In the genomic region with DNA sequence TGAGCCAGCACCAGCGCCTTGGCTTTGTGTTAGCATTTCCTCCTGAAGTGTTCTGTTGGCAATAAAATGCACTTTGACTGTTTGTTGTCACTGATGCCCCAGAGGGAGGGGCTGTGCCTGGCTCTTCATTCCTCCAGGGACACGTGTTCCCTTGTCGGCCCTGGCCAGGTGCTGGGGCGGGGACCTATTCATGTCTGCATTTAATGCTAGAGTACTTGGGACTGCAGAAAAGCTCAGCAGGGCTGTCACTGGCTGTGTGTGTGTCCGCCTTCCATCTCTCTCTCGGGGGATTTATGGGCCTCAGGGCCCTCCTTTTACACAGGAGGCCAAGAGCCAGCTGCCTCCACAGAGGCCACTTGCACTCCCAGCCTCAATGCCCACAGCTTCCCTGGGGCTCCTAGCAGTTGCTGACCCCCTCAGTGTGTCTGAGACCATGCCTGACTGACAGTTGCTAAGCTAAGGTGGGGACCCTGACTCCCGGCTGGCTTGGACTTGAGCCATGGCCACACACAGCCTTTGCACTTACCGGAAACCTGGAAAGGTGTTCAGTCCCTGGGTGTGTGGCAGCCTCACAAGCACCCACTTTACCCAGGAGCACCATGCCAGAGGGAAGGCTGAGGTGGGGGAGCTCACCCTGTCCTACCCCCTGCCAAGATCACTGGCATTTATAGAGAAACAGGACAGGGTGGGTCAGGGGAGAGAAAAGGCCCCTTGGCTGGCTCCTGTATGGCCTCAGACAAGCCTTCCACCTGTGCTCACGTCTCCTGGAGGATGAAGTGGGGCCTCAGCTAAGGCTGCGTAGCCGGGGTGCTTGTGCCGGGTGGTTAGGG, we compare ENCODE assay signal across 10 cellular contexts. TPM values are rescaled to one million over a fixed set of nuclear protein-coding genes. Genes with fewer than 3 reads are reported as not detected.
DNase-seq lines count a peak whose midpoint lies in the region; ATAC-seq and TF ChIP-seq lines count a peak whose summit lies in the region.
"Had no signal": no experiment of that assay in that cellular context is flagged by ENCODE, and none has a peak within 500 bp of the region (broad histone marks: within the 10 kb centered on the region; RNA-seq: fewer than 3 reads in every experiment).

No MANE protein-coding gene starts in this region.

- H3K27me3 ChIP-seq in right atrium auricular region (no peaks in the 10 kb centered on the region), BE2C (no peaks in the 10 kb centered on the region)

- TF ChIP-seq CTCF in RWPE1 (conservative IDR thresholded peaks at IDR 0.05; ENCODE audit: low read depth) = no peak
- TF ChIP-seq CTCF in right atrium auricular region (IDR thresholded peaks at IDR 0.05) = no peak
- TF ChIP-seq CTCF in BE2C (IDR thresholded peaks at IDR 0.05; ENCODE audit: low read depth, low read length) = no peak
- TF ChIP-seq CTCF in progenitor cell of endocrine pancreas (IDR thresholded peaks at IDR 0.05; ENCODE audit: unreplicated experiment) = no peak

- peak; percentile 26 for ATAC-seq in stimulated activated naive B cell treated with anti-CD40 and anti-IgM and Interleukin-4, amounts not matched to agents 10 μg/mL and 1 μg/mL and 100 μg/mL, for 72 hours (replicated peaks)
- ATAC-seq in GM18505 (IDR thresholded peaks at IDR 0.05; ENCODE audit: unreplicated experiment) = no peak
- ATAC-seq: activated CD8-positive, alpha-beta memory T cell treated with anti-CD3 and anti-CD28 coated beads, Interleukin-2, amount 10 ng/mL, durations not matched to agents 7 days and 5 days had no signal

- H3K4me1 Mint-ChIP-seq in stimulated activated naive B cell treated with anti-CD40 and anti-IgM and Interleukin-4, amounts not matched to agents 10 μg/mL and 1 μg/mL and 100 μg/mL, for 72 hours = peaks cover 35 to 82% of the 10 kb centered on the region in 2 donors
- no peaks in the 10 kb centered on the region for H3K4me1 Mint-ChIP-seq in progenitor cell of endocrine pancreas (ENCODE audit: low read depth)
- H3K4me1 Mint-ChIP-seq: activated CD8-positive, alpha-beta memory T cell treated with anti-CD3 and anti-CD28 coated beads, Interleukin-2, amount 10 ng/mL, durations not matched to agents 7 days and 5 days had no signal

- H3K27me3 Mint-ChIP-seq in stimulated activated naive B cell treated with anti-CD40 and anti-IgM and Interleukin-4, amounts not matched to agents 10 μg/mL and 1 μg/mL and 100 μg/mL, for 72 hours = no peaks in the 10 kb centered on the region
- H3K27me3 Mint-ChIP-seq in progenitor cell of endocrine pancreas = no peaks in the 10 kb centered on the region
- H3K27me3 Mint-ChIP-seq: activated CD8-positive, alpha-beta memory T cell treated with anti-CD3 and anti-CD28 coated beads, Interleukin-2, amount 10 ng/mL, durations not matched to agents 7 days and 5 days had no signal

- H3K36me3 ChIP-seq in right atrium auricular region (peaks cover 12% of the 10 kb centered on the region), BE2C (peaks cover 3% of the 10 kb centered on the region; the same call in 1 of the 2 replicates)

- DNase-seq in DMS 273 (lab: John Stamatoyannopoulos, UW; ENCODE audit: unreplicated experiment) (peak; percentile 27), DMS 273 treated with DMSO at 0.1 percent for 48 hours (lab: John Stamatoyannopoulos, UW) (no peak), RWPE1 (ENCODE audit: low spot score) (no peak), right atrium auricular region (ENCODE audit: low spot score) (no peak), BE2C (no peak), progenitor cell of endocrine pancreas (ENCODE audit: low spot score, unreplicated experiment) (no peak)
- DNase-seq in stimulated activated naive B cell treated with anti-CD40 and anti-IgM and Interleukin-4, amounts not matched to agents 10 μg/mL and 1 μg/mL and 100 μg/mL, for 72 hours = no peak
- DNase-seq: 8988T; activated CD8-positive, alpha-beta memory T cell treated with anti-CD3 and anti-CD28 coated beads, Interleukin-2, amount 10 ng/mL, durations not matched to agents 7 days and 5 days had no signal

- peaks cover 40 to 52% of the 10 kb centered on the region in 2 donors for H3K36me3 Mint-ChIP-seq in stimulated activated naive B cell treated with anti-CD40 and anti-IgM and Interleukin-4, amounts not matched to agents 10 μg/mL and 1 μg/mL and 100 μg/mL, for 72 hours
- peaks cover 4% of the 10 kb centered on the region for H3K36me3 Mint-ChIP-seq in progenitor cell of endocrine pancreas (ENCODE audit: insufficient read depth)

- peak overlapping the region; percentile 95 for H3K27ac ChIP-seq in RWPE1
- peak overlapping the region; percentile 26 to 62 for H3K27ac ChIP-seq in right atrium auricular region

- H3K4me3 ChIP-seq in right atrium auricular region = no peak overlapping the region
- no peak overlapping the region for H3K4me3 ChIP-seq in BE2C (ENCODE audit: low read depth, low read length)

- no peak for TF ChIP-seq POLR2A in GM18505 (IDR thresholded peaks at IDR 0.05; ENCODE audit: borderline replicate concordance, extremely low read depth, insufficient read depth, insufficient read length)

- H3K4me1 ChIP-seq in right atrium auricular region = peaks cover 0 to 66% of the 10 kb centered on the region in 2 donors
- H3K4me1 ChIP-seq in BE2C = peaks cover 6% of the 10 kb centered on the region

- POLR2A ChIA-PET in RWPE1 (lab: Yijun Ruan, JAX; ENCODE audit: low non-redundant PET) = no interaction called here

- no peak overlapping the region for H3K4me3 Mint-ChIP-seq in stimulated activated naive B cell treated with anti-CD40 and anti-IgM and Interleukin-4, amounts not matched to agents 10 μg/mL and 1 μg/mL and 100 μg/mL, for 72 hours
- no peak overlapping the region for H3K4me3 Mint-ChIP-seq in progenitor cell of endocrine pancreas (ENCODE audit: low read depth)
- H3K4me3 Mint-ChIP-seq: activated CD8-positive, alpha-beta memory T cell treated with anti-CD3 and anti-CD28 coated beads, Interleukin-2, amount 10 ng/mL, durations not matched to agents 7 days and 5 days had no signal

- CTCF ChIA-PET in RWPE1 (lab: Yijun Ruan, JAX) = no interaction called here

- no peaks in the 10 kb centered on the region for H3K9me3 ChIP-seq in right atrium auricular region
- H3K9me3 ChIP-seq in BE2C = no peaks in the 10 kb centered on the region

- peak overlapping the region; percentile 88 for H3K27ac Mint-ChIP-seq in stimulated activated naive B cell treated with anti-CD40 and anti-IgM and Interleukin-4, amounts not matched to agents 10 μg/mL and 1 μg/mL and 100 μg/mL, for 72 hours
- no peak overlapping the region for H3K27ac Mint-ChIP-seq in progenitor cell of endocrine pancreas
- H3K27ac Mint-ChIP-seq: activated CD8-positive, alpha-beta memory T cell treated with anti-CD3 and anti-CD28 coated beads, Interleukin-2, amount 10 ng/mL, durations not matched to agents 7 days and 5 days had no signal

- H3K9me3 Mint-ChIP-seq in stimulated activated naive B cell treated with anti-CD40 and anti-IgM and Interleukin-4, amounts not matched to agents 10 μg/mL and 1 μg/mL and 100 μg/mL, for 72 hours = no peaks in the 10 kb centered on the region
- no peaks in the 10 kb centered on the region for H3K9me3 Mint-ChIP-seq in progenitor cell of endocrine pancreas (ENCODE audit: low read depth)

RNA-seq across cellular contexts. Expression of a gene that starts 27.8 kb away (rescaled TPM):
- total RNA-seq in right atrium auricular region (10 to 100 TPM; 32.4 to 43.8 TPM), progenitor cell of endocrine pancreas (61.1 and 68.8 TPM in 2 replicates)
- polyA plus RNA-seq in BE2C (2012; ENCODE audit: insufficient read depth, insufficient read length, low read depth) = 0.85 TPM

RNA-seq across cellular contexts. Expression of a gene that starts 32.8 kb away (rescaled TPM):
- total RNA-seq in right atrium auricular region (10 to 100 TPM; 28.5 to 41.1 TPM), progenitor cell of endocrine pancreas (22.9 and 24.2 TPM in 2 replicates)
- polyA plus RNA-seq in BE2C (2012; ENCODE audit: insufficient read depth, insufficient read length, low read depth) = 34.9 TPM
